18 cellular contexts compared by ENCODE assay signal in the genomic region with DNA sequence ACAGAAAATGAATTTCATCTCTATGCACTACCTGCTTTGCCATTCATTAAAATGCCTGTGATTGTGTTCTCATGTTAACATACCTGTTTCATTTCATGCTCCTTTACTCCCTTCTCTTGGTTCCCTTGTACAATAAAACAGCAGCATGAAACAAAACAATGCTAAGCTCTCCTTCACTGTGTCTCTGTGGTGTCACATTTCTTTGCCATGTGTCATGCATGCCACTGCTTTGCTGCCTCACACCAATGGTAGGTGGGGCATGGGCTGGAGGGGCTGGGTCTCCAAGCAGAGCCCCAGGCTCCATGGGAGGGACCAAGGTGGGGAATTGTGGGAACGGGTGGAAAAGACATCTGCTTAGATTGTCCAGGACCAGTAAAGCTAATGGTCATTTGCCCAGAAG.
DNase-seq lines count a peak whose midpoint lies in the region; ATAC-seq, FAIRE-seq and TF ChIP-seq lines count a peak whose summit lies in the region.
"Had no signal": no experiment of that assay in that cellular context is flagged by ENCODE, and none has a peak within 500 bp of the region (broad histone marks: within the 10 kb centered on the region; RNA-seq: fewer than 3 reads in every experiment).

No MANE protein-coding gene starts in this region.

- TF ChIP-seq RAD21 in Ishikawa (IDR thresholded peaks at IDR 0.05; ENCODE audit: low read depth) = no peak

- H3K79me2 ChIP-seq in osteoblast (ENCODE audit: insufficient read depth, low read length) = no peaks in the 10 kb centered on the region

- TF ChIP-seq POLR2A in GM18505 (IDR thresholded peaks at IDR 0.05; ENCODE audit: borderline replicate concordance, extremely low read depth, insufficient read depth, insufficient read length) = no peak

- no peaks in the 10 kb centered on the region for H3K9me3 ChIP-seq in osteoblast (ENCODE audit: low read depth, low read length)
- H3K9me3 ChIP-seq in SJCRH30 (replicated peaks) = no peaks in the 10 kb centered on the region
- H3K9me3 ChIP-seq: testis had no signal

- peaks cover 4% of the 10 kb centered on the region for H3K27me3 ChIP-seq in bronchial epithelial cell (ENCODE audit: control insufficient read depth, insufficient read depth, low read length)
- peaks cover 31% of the 10 kb centered on the region for H3K27me3 ChIP-seq in osteoblast (ENCODE audit: insufficient read depth, low read length)
- no peaks in the 10 kb centered on the region for H3K27me3 ChIP-seq in SJCRH30
- H3K27me3 ChIP-seq: testis had no signal

- no peaks in the 10 kb centered on the region for H3K36me3 ChIP-seq in bronchial epithelial cell (ENCODE audit: control insufficient read depth, insufficient read depth, low read length)
- H3K36me3 ChIP-seq in osteoblast (ENCODE audit: insufficient read depth, low read length) = no peaks in the 10 kb centered on the region
- H3K36me3 ChIP-seq in SJCRH30 = no peaks in the 10 kb centered on the region

- TF ChIP-seq CTCF in bronchial epithelial cell (IDR thresholded peaks at IDR 0.05; ENCODE audit: insufficient read depth, low read length, severe bottlenecking) (no peak), osteoblast (IDR thresholded peaks at IDR 0.05; ENCODE audit: extremely low read depth, low read depth, low read length) (no peak)

- H3K4me2 ChIP-seq in osteoblast (ENCODE audit: insufficient read depth, low read length) = no peak overlapping the region

- no peak for TF ChIP-seq EP300 in Ishikawa (IDR thresholded peaks at IDR 0.05; ENCODE audit: borderline replicate concordance)

- H3K4me1 ChIP-seq in osteoblast (ENCODE audit: insufficient read depth, low read length) = no peaks in the 10 kb centered on the region
- H3K4me1 ChIP-seq in SJCRH30 = peaks cover 3% of the 10 kb centered on the region; the same call in 1 of the 2 replicates
- H3K4me1 ChIP-seq: testis had no signal

- H3K4me3 ChIP-seq in bronchial epithelial cell (ENCODE audit: low read depth, low read length) (no peak overlapping the region), osteoblast (ENCODE audit: insufficient read depth, low read length) (no peak overlapping the region), SJCRH30 (no peak overlapping the region)
- H3K4me3 ChIP-seq: testis had no signal

- ATAC-seq in Right ventricle myocardium superior (ENCODE audit: poor library complexity) (no peak), GM18505 (IDR thresholded peaks at IDR 0.05; ENCODE audit: unreplicated experiment) (no peak)
- ATAC-seq: naive thymus-derived CD4-positive, alpha-beta T cell had no signal

- peak; percentile 55 for DNase-seq in ELR (ENCODE audit: low read depth)
- peak; percentile 20 for DNase-seq in bronchial epithelial cell (ENCODE audit: low read depth)
- DNase-seq in osteoblast (ENCODE audit: insufficient read length, low spot score, missing footprints) = peak; percentile 48
- DNase-seq in Right ventricle myocardium superior = no peak
- no peak for DNase-seq in SJCRH30
- DNase-seq: activated CD4-positive, alpha-beta T cell treated with anti-CD3 and anti-CD28 coated beads for 4 hours; activated effector memory CD4-positive, alpha-beta T cell treated with Interleukin-2 at 50 U/mL for 16 hours; amniotic stem cell; cerebellar nuclear complex; GOT3; naive thymus-derived CD4-positive, alpha-beta T cell; posterior cingulate gyrus; SIG-M5; T-helper 9 cell; testis had no signal

- intact Hi-C loops in Right ventricle myocardium superior (cut with DNase I) = no loop called here

- no peak overlapping the region for H2AFZ ChIP-seq in osteoblast (ENCODE audit: low read length)

- no peaks in the 10 kb centered on the region for H4K20me1 ChIP-seq in osteoblast (ENCODE audit: insufficient read depth, low read length)

- FAIRE-seq in bronchial epithelial cell (lab: Jason Lieb, UNC) = no peak
- FAIRE-seq: D721Med had no signal

- H3K27ac ChIP-seq in osteoblast (ENCODE audit: low read depth, low read length) = no peak overlapping the region
- no peak overlapping the region for H3K27ac ChIP-seq in SJCRH30
- H3K27ac ChIP-seq: testis had no signal

TF ChIP-seq in Ishikawa, 13 proteins besides CTCF, POLR2A, EP300 and RAD21:
- TF ChIP-seq TEAD4 (IDR thresholded peaks at IDR 0.05) (peak; percentile 64), REST (IDR thresholded peaks at IDR 0.05; ENCODE audit: low read depth) (no peak), USF1 (IDR thresholded peaks at IDR 0.05) (no peak)
- TF ChIP-seq, protein P1, sequence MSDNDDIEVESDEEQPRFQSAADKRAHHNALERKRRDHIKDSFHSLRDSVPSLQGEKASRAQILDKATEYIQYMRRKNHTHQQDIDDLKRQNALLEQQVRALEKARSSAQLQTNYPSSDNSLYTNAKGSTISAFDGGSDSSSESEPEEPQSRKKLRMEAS (IDR thresholded peaks at IDR 0.05) = peak; percentile 86

Comparison
In these comparisons a context has a peak if more than half of its experiments do, and no peak if none do; other contexts are left out.
1. DNase-seq: peak in ELR (single experiment), bronchial epithelial cell (single experiment) and osteoblast (single experiment); none in Right ventricle myocardium superior (single experiment) and SJCRH30 (0 of 2).